ENCODE assay signal across 1 cellular context in genomic region chr2:134307334-134307733, GRCh38.
TF ChIP-seq lines count a peak whose summit lies in the region.

No MANE protein-coding gene starts in this region.

TF ChIP-seq in HepG2, 621 proteins besides CTCF, POLR2A, EP300 and RAD21 (continued from another document):
- TF ChIP-seq, protein P1, sequence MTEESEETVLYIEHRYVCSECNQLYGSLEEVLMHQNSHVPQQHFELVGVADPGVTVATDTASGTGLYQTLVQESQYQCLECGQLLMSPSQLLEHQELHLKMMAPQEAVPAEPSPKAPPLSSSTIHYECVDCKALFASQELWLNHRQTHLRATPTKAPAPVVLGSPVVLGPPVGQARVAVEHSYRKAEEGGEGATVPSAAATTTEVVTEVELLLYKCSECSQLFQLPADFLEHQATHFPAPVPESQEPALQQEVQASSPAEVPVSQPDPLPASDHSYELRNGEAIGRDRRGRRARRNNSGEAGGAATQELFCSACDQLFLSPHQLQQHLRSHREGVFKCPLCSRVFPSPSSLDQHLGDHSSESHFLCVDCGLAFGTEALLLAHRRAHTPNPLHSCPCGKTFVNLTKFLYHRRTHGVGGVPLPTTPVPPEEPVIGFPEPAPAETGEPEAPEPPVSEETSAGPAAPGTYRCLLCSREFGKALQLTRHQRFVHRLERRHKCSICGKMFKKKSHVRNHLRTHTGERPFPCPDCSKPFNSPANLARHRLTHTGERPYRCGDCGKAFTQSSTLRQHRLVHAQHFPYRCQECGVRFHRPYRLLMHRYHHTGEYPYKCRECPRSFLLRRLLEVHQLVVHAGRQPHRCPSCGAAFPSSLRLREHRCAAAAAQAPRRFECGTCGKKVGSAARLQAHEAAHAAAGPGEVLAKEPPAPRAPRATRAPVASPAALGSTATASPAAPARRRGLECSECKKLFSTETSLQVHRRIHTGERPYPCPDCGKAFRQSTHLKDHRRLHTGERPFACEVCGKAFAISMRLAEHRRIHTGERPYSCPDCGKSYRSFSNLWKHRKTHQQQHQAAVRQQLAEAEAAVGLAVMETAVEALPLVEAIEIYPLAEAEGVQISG (CRISPR knock-in tag; IDR thresholded peaks at IDR 0.05) = no peak
- no peak for TF ChIP-seq SNAPC2 (CRISPR knock-in tag; IDR thresholded peaks at IDR 0.05)
- no peak for TF ChIP-seq ZBTB1 (CRISPR knock-in tag; IDR thresholded peaks at IDR 0.05; ENCODE audit: borderline replicate concordance)
